8 cellular contexts compared by ENCODE assay signal in genomic region chr12:52036587-52037171, GRCh38. TPM values are rescaled to one million over a fixed set of nuclear protein-coding genes. Genes with fewer than 3 reads are reported as not detected.
DNase-seq lines count a peak whose midpoint lies in the region; ATAC-seq, FAIRE-seq and TF ChIP-seq lines count a peak whose summit lies in the region.

No MANE protein-coding gene starts in this region.

- POLR2A ChIA-PET in activated CD8-positive, alpha-beta T cell treated with anti-CD3 and anti-CD28 coated beads, Interleukin-2, amount 10 ng/mL, durations not matched to agents 7 days and 5 days (lab: Charles Lee), result interaction anchor here (1.9 kb wide), 1 partner anchor 15 kb away, joined by 8 read pairs; the partner anchor contains the start of gene NR4A1

- H3K27me3 Mint-ChIP-seq in activated CD8-positive, alpha-beta T cell treated with anti-CD3 and anti-CD28 coated beads, Interleukin-2, amount 10 ng/mL, durations not matched to agents 7 days and 5 days (ENCODE audit: low read depth), result peaks cover 14% of the 10 kb centered on the region

- H3K4me1 ChIP-seq in lung (ENCODE audit: control insufficient read depth in 2 of 2, insufficient read depth in 2 of 2, low read length in 2 of 2), result peaks cover 10 to 20% of the 10 kb centered on the region in 2 donors

- no peaks in the 10 kb centered on the region for H3K9me3 Mint-ChIP-seq in activated CD8-positive, alpha-beta T cell treated with anti-CD3 and anti-CD28 coated beads, Interleukin-2, amount 10 ng/mL, durations not matched to agents 7 days and 5 days (ENCODE audit: insufficient read depth)

- WGBS in lung, 2 donors, result 6 to 12% methylated on average over 42 to 53 of the region's 53 CpGs

- peak; percentile 34 for ATAC-seq in HG02623 (IDR thresholded peaks at IDR 0.05; ENCODE audit: unreplicated experiment)
- peak; percentile 52 for ATAC-seq in activated CD8-positive, alpha-beta T cell treated with anti-CD3 and anti-CD28 coated beads, Interleukin-2, amount 10 ng/mL, durations not matched to agents 7 days and 5 days
- ATAC-seq in lung (ENCODE audit: insufficient read depth, low FRiP score), result peak; percentile 66

- peak overlapping the region; percentile 61 for H3K4me3 Mint-ChIP-seq in activated CD8-positive, alpha-beta T cell treated with anti-CD3 and anti-CD28 coated beads, Interleukin-2, amount 10 ng/mL, durations not matched to agents 7 days and 5 days

- TF ChIP-seq CTCF in GM06990 (IDR thresholded peaks at IDR 0.05; ENCODE audit: insufficient read depth, low read length, poor library complexity, severe bottlenecking), result no peak
- TF ChIP-seq CTCF in lung (IDR thresholded peaks at IDR 0.05; ENCODE audit: control extremely low read depth, extremely low read depth), result no peak

- H3K36me3 ChIP-seq in GM06990 (ENCODE audit: control insufficient read depth, insufficient read depth, low read length) (no peaks in the 10 kb centered on the region), lung (ENCODE audit: control insufficient read depth in 2 of 2, insufficient read depth in 2 of 2, low read length in 2 of 2) (no peaks in the 10 kb centered on the region)

- DNase-seq in GM06990 (ENCODE audit: extremely low read depth, insufficient read length) (peak; percentile 83), NCI-H226 (peak; percentile 63), ecto neural progenitor cell (ENCODE audit: low spot score) (peak; percentile 89), lung (ENCODE audit: low spot score) (peak; percentile 82), RCC 7860 (ENCODE audit: low spot score) (no peak)
- DNase-seq in activated CD8-positive, alpha-beta T cell treated with anti-CD3 and anti-CD28 coated beads, Interleukin-2, amount 10 ng/mL, durations not matched to agents 7 days and 5 days, result peak; percentile 84
- peak; percentile 55 to 78 (median 74) for DNase-seq in stimulated activated CD4-positive, alpha-beta T cell treated with anti-CD3 and anti-CD28 coated beads, TNF-alpha, amount 100 ng/mL, for 4 hours (ENCODE audit: low read depth in 3 of 3)

- H3K4me3 ChIP-seq in GM06990 (replicated peaks; ENCODE audit: low read depth, low read length) (peak overlapping the region; percentile 55), lung (no peak overlapping the region)

- CTCF ChIA-PET in activated CD8-positive, alpha-beta T cell treated with anti-CD3 and anti-CD28 coated beads, Interleukin-2, amount 10 ng/mL, durations not matched to agents 7 days and 5 days (lab: Charles Lee), result interaction anchor here (1.8 to 18.7 kb wide), 3 partner anchors 13 to 46 kb away, joined by 5 to 290 read pairs (median 6); partner anchors contain the start of gene ATG101

- H3K27ac Mint-ChIP-seq in activated CD8-positive, alpha-beta T cell treated with anti-CD3 and anti-CD28 coated beads, Interleukin-2, amount 10 ng/mL, durations not matched to agents 7 days and 5 days, result no peak overlapping the region

- no peaks in the 10 kb centered on the region for H3K9me3 ChIP-seq in lung (ENCODE audit: control insufficient read depth in 2 of 2, insufficient read depth in 1 of 2, low read length in 1 of 2)

- peak overlapping the region in 1 of 2 donors; percentile 82 for H3K27ac ChIP-seq in lung (ENCODE audit: low read depth in 1 of 2, low read length in 1 of 2)

- no peaks in the 10 kb centered on the region for H3K36me3 Mint-ChIP-seq in activated CD8-positive, alpha-beta T cell treated with anti-CD3 and anti-CD28 coated beads, Interleukin-2, amount 10 ng/mL, durations not matched to agents 7 days and 5 days (ENCODE audit: low read depth)

- H3K4me1 Mint-ChIP-seq in activated CD8-positive, alpha-beta T cell treated with anti-CD3 and anti-CD28 coated beads, Interleukin-2, amount 10 ng/mL, durations not matched to agents 7 days and 5 days (ENCODE audit: low read depth), result peaks cover 55% of the 10 kb centered on the region

- no peak for FAIRE-seq in RCC 7860 (lab: Jason Lieb, UNC)

- no peaks in the 10 kb centered on the region for H3K27me3 ChIP-seq in GM06990 (replicated peaks; ENCODE audit: control insufficient read depth, insufficient read depth, low read length)
- no peaks in the 10 kb centered on the region for H3K27me3 ChIP-seq in lung (ENCODE audit: control insufficient read depth, insufficient read depth)

RNA-seq across cellular contexts. Expression of gene NR4A1, which starts 14.6 kb away (rescaled TPM):
- 1 to 10 TPM; 4.3 to 5.6 TPM for total RNA-seq in activated CD8-positive, alpha-beta T cell treated with anti-CD3 and anti-CD28 coated beads, Interleukin-2, amount 10 ng/mL, durations not matched to agents 7 days and 5 days
- 10 to 100 TPM; 56.8 to 77.9 TPM for total RNA-seq in lung
- 10 to 100 TPM; 45.1 to 67.3 TPM for polyA plus RNA-seq in lung

RNA-seq across cellular contexts. Expression of gene TAMALIN, which starts 29.9 kb away (rescaled TPM):
- total RNA-seq in activated CD8-positive, alpha-beta T cell treated with anti-CD3 and anti-CD28 coated beads, Interleukin-2, amount 10 ng/mL, durations not matched to agents 7 days and 5 days, result 10 to 100 TPM; 11.0 to 12.5 TPM
- total RNA-seq in lung, result 10 to 100 TPM; 31.4 to 84.0 TPM
- 10 to 100 TPM; 52.9 to 68.0 TPM for polyA plus RNA-seq in lung

RNA-seq across cellular contexts. Expression of gene ATG101, which starts 33.1 kb away (rescaled TPM):
- 10 to 100 TPM; 28.8 to 31.1 TPM for total RNA-seq in activated CD8-positive, alpha-beta T cell treated with anti-CD3 and anti-CD28 coated beads, Interleukin-2, amount 10 ng/mL, durations not matched to agents 7 days and 5 days
- total RNA-seq in lung, result 10 to 100 TPM; 22.1 to 37.2 TPM
- 10 to 100 TPM; 36.2 to 64.3 TPM for polyA plus RNA-seq in lung

RNA-seq across cellular contexts. Expression of gene SMIM41, which starts 42.8 kb away (rescaled TPM):
- total RNA-seq in activated CD8-positive, alpha-beta T cell treated with anti-CD3 and anti-CD28 coated beads, Interleukin-2, amount 10 ng/mL, durations not matched to agents 7 days and 5 days, result not detected
- 1 to 10 TPM; 2.2 to 6.5 TPM for total RNA-seq in lung
- 1 to 10 TPM; 1.9 to 7.6 TPM for polyA plus RNA-seq in lung

Comparison
In these comparisons a context has a peak if more than half of its experiments do, and no peak if none do; other contexts are left out.
1. RNA of gene NR4A1, which starts 14.6 kb away (total RNA-seq): 56.8 to 77.9 TPM in lung; 4.3 to 5.6 TPM in activated CD8-positive, alpha-beta T cell treated with anti-CD3 and anti-CD28 coated beads, Interleukin-2, amount 10 ng/mL, durations not matched to agents 7 days and 5 days; every median in the first group is over 4 times any median in the second.
2. Peak in every context shown above with its lines, with median percentiles within 50 percentile points of each other: ATAC-seq.